Comparison of ENCODE assay signal across 11 cellular contexts in genomic region chr3:138442433-138442832, GRCh38. TPM values are rescaled to one million over a fixed set of nuclear protein-coding genes. Genes with fewer than 3 reads are reported as not detected.
A peak's percentile ranks its signal among the peaks of the same experiment; 100 is the strongest.
DNase-seq lines count a peak whose midpoint lies in the region; ATAC-seq and TF ChIP-seq lines count a peak whose summit lies in the region.
"Had no signal": no experiment of that assay in that cellular context is flagged by ENCODE, and none has a peak within 500 bp of the region (broad histone marks: within the 10 kb centered on the region; RNA-seq: fewer than 3 reads in every experiment).

No MANE protein-coding gene starts in this region.

- 20 to 58% methylated on average over 1 to 5 of the region's 5 CpGs for WGBS in mesodermal cell (ENCODE audit: insufficient coverage in 2 of 2), 2 experiments

- H3K27ac ChIP-seq in mesodermal cell (ENCODE audit: low read depth, low read length, severe bottlenecking) = peak overlapping the region; percentile 26

- DNase-seq in Caki2 (ENCODE audit: low read depth) = peak; percentile 35
- peak; percentile 51 for DNase-seq in LHCN-M2 (ENCODE audit: low read depth)
- DNase-seq in astrocyte of the spinal cord (ENCODE audit: low read depth, low spot score) = peak; percentile 58
- DNase-seq in NCI-H524 (lab: John Stamatoyannopoulos, UW) = no peak
- no peak for DNase-seq in NCI-H2171 (lab: John Stamatoyannopoulos, UW)
- DNase-seq: DND-41; stimulated activated CD8-positive, alpha-beta memory T cell treated with anti-CD3 and anti-CD28 coated beads, Interleukin-4, amount 100 ng/mL, for 48 hours had no signal

- no peaks in the 10 kb centered on the region for H3K9me3 ChIP-seq in mesodermal cell (ENCODE audit: control insufficient read depth, low read length)

- in situ Hi-C loops in Caki2 (cut with HindIII; ENCODE audit: low pct_unique_long_range_greater_than_20kb, low sequenced_read_pairs) (no loop called here), astrocyte of the spinal cord (cut with HindIII; ENCODE audit: low sequenced_read_pairs) (no loop called here)

- no peak for TF ChIP-seq CTCF in astrocyte of the spinal cord (IDR thresholded peaks at IDR 0.05; ENCODE audit: low read depth, low read length)

- H3K4me1 ChIP-seq in mesodermal cell (ENCODE audit: control insufficient read depth, insufficient read depth, low read length, poor library complexity, severe bottlenecking) = peaks cover 51% of the 10 kb centered on the region

- ATAC-seq in HG03135 (IDR thresholded peaks at IDR 0.05; ENCODE audit: unreplicated experiment) (no peak), HG03097 (IDR thresholded peaks at IDR 0.05; ENCODE audit: low FRiP score, unreplicated experiment) (no peak)

- H3K4me3 ChIP-seq in astrocyte of the spinal cord (ENCODE audit: low read depth, low read length) (no peak overlapping the region), mesodermal cell (ENCODE audit: extremely low read depth, insufficient read depth, low read length, poor library complexity, severe bottlenecking) (no peak overlapping the region)
- H3K4me3 ChIP-seq: lung had no signal

- H3K36me3 ChIP-seq in mesodermal cell (ENCODE audit: control insufficient read depth, insufficient read depth, low read length) = no peaks in the 10 kb centered on the region

RNA-seq across cellular contexts. Expression of gene ESYT3, which starts 8.0 kb away (rescaled TPM):
- 0.07 TPM in 1 of 2 replicates, not detected in the other for total RNA-seq in Caki2 (2014; rRNA removed; shearing (Covaris generic); ENCODE audit: low replicate concordance)
- 0.90 and 1.0 TPM in 2 replicates for total RNA-seq in LHCN-M2 (2014; rRNA removed)
- 0.23 TPM for polyA plus RNA-seq in LHCN-M2 (2012)
- polyA plus RNA-seq in mesodermal cell (2013, experiment 1 of 2) = 2.6 TPM
- 1.9 TPM for polyA plus RNA-seq in mesodermal cell (2013, experiment 2 of 2)

Comparison
In these comparisons a context has a peak if more than half of its experiments do, and no peak if none do; other contexts are left out.
1. DNase-seq: peak in Caki2 (single experiment), LHCN-M2 (single experiment) and astrocyte of the spinal cord (single experiment); none in NCI-H524 (0 of 2) and NCI-H2171 (single experiment).